7 cellular contexts compared by ENCODE assay signal in the genomic region with DNA sequence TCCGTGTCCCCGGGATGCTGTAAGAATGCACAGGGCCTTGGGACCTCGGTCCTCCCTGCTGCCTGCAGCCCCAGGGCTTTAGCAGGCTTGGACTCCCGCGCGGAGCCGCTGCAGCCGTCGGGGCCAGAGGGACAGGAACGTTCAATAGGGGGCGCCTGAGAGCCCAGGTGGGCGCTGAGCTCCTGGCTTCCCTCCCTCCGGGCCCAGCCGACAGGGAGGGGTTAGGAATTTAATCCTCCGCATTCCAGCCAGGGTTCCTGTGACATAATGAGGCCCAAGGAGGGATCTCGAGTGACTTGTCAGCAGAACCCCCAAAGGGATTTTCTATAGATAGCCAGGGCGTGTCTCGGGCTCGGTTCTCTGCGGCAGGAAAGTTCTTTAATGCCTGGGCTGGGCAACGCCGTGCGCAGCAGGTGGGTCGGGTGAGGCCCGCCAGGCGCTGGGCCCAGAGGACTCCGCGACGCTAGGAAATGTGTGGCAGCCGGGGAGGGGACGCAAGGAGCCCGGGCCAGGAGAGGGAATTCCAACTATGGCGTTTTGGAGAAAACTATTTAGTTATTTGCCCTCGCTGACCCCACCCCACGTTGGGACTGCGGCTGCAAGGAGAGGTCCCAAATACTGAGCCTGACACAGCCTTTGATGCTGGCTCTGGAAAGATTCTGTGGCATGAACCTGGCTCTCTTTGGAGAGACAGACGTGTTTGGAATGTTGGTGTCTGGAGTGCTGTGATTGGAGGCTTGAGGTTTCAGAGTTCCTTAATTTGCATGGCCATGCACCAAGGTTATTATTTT.
DNase-seq lines count a peak whose midpoint lies in the region; ATAC-seq and TF ChIP-seq lines count a peak whose summit lies in the region.

No MANE protein-coding gene starts in this region.

- H3K4me3 ChIP-seq in iPS-11a (ENCODE audit: low read depth, low read length): peak overlapping the region; percentile 28

- no peaks in the 10 kb centered on the region for H3K9me3 Mint-ChIP-seq in stimulated activated memory B cell treated with anti-CD40 and anti-IgM and Interleukin-4, amounts not matched to agents 10 μg/mL and 1 μg/mL and 100 μg/mL, for 72 hours

- no peak overlapping the region for H3K4me3 Mint-ChIP-seq in stimulated activated memory B cell treated with anti-CD40 and anti-IgM and Interleukin-4, amounts not matched to agents 10 μg/mL and 1 μg/mL and 100 μg/mL, for 72 hours

- H3K27me3 Mint-ChIP-seq in stimulated activated memory B cell treated with anti-CD40 and anti-IgM and Interleukin-4, amounts not matched to agents 10 μg/mL and 1 μg/mL and 100 μg/mL, for 72 hours: peaks cover 29% of the 10 kb centered on the region

- in situ Hi-C loops in GM13976 (cut with MboI; ENCODE audit: low sequenced_read_pairs, unreplicated experiment): no loop called here

- no peak overlapping the region for H3K27ac Mint-ChIP-seq in stimulated activated memory B cell treated with anti-CD40 and anti-IgM and Interleukin-4, amounts not matched to agents 10 μg/mL and 1 μg/mL and 100 μg/mL, for 72 hours

- peaks cover 7% of the 10 kb centered on the region for H3K4me1 Mint-ChIP-seq in stimulated activated memory B cell treated with anti-CD40 and anti-IgM and Interleukin-4, amounts not matched to agents 10 μg/mL and 1 μg/mL and 100 μg/mL, for 72 hours

- no peaks in the 10 kb centered on the region for H3K36me3 Mint-ChIP-seq in stimulated activated memory B cell treated with anti-CD40 and anti-IgM and Interleukin-4, amounts not matched to agents 10 μg/mL and 1 μg/mL and 100 μg/mL, for 72 hours

- peak; percentile 33 for TF ChIP-seq CTCF in GM13976 (IDR thresholded peaks at IDR 0.05; ENCODE audit: borderline replicate concordance, control extremely low read depth, extremely low read depth, insufficient read depth, missing control alignments)

- peak; percentile 73 for DNase-seq in GM13976 (ENCODE audit: low spot score)
- peak; percentile 41 to 45 for DNase-seq in activated T-cell treated with anti-CD3 and anti-CD28 coated beads, Interleukin-2, amount 50 U/mL, for 48 hours
- DNase-seq in mesenteric fat pad (ENCODE audit: low spot score): no peak

- peak; percentile 56 for ATAC-seq in HG02852 (IDR thresholded peaks at IDR 0.05; ENCODE audit: unreplicated experiment)
- ATAC-seq in stimulated activated memory B cell treated with anti-CD40 and anti-IgM and Interleukin-4, amounts not matched to agents 10 μg/mL and 1 μg/mL and 100 μg/mL, for 72 hours: peak; percentile 35
- no peak for ATAC-seq in GM19328 (IDR thresholded peaks at IDR 0.05; ENCODE audit: unreplicated experiment)
